ENCODE assay signal across 8 cellular contexts in genomic region chr7:102464577-102465280, GRCh38. TPM values are rescaled to one million over a fixed set of nuclear protein-coding genes. Genes with fewer than 3 reads are reported as not detected.
DNase-seq lines count a peak whose midpoint lies in the region; ATAC-seq and TF ChIP-seq lines count a peak whose summit lies in the region.

ALKBH4 (minus strand) TSS chr7:102464863; CDS start chr7:102464836, 27 bp downstream.
LRWD1 (plus strand) TSS chr7:102464984; CDS start chr7:102465081, 97 bp downstream.

- peak within 1 kb of the TSS; percentile 72 for H3K27ac Mint-ChIP-seq in activated B cell treated with CpG ODN at 0.5 μM for 24 hours

- H3K9me3 Mint-ChIP-seq in activated B cell treated with CpG ODN at 0.5 μM for 24 hours = no peaks in the 10 kb centered on the region

- peak; percentile 51 for DNase-seq in AG09309 (ENCODE audit: low read depth)
- DNase-seq in NCI-H345 (lab: John Stamatoyannopoulos, UW) = peak; percentile 93
- peak; percentile 96 for DNase-seq in activated B cell treated with CpG ODN at 0.5 μM for 24 hours
- DNase-seq in cardiac fibroblast (ENCODE audit: low read depth in 2 of 2) = peak; percentile 90 to 94
- DNase-seq in islet precursor cell = peak; percentile 94
- DNase-seq in stimulated activated CD4-positive, alpha-beta T cell treated with anti-CD3 and anti-CD28 coated beads, Interleukin-12 subunit alpha, Interleukin-12 subunit beta, amount 100 ng/mL, for 4 hours = peak; percentile 97

- peaks cover 11% of the 10 kb centered on the region for H3K36me3 Mint-ChIP-seq in activated B cell treated with CpG ODN at 0.5 μM for 24 hours (ENCODE audit: low read depth)

- H3K4me1 Mint-ChIP-seq in activated B cell treated with CpG ODN at 0.5 μM for 24 hours = peaks cover 33% of the 10 kb centered on the region

- TF ChIP-seq CTCF in AG09309 (IDR thresholded peaks at IDR 0.05; ENCODE audit: control insufficient read depth, insufficient read depth, low read depth, low read length, missing control alignments) (no peak), activated B cell treated with CpG ODN at 0.5 μM for 24 hours (IDR thresholded peaks at IDR 0.05) (no peak), cardiac fibroblast (IDR thresholded peaks at IDR 0.05; ENCODE audit: low read depth, low read length) (no peak)

- peak; percentile 87 for ATAC-seq in HG03175 (IDR thresholded peaks at IDR 0.05; ENCODE audit: unreplicated experiment)
- peak; percentile 96 for ATAC-seq in activated B cell treated with CpG ODN at 0.5 μM for 24 hours (ENCODE audit: low read depth)

- no peaks in the 10 kb centered on the region for H3K27me3 Mint-ChIP-seq in activated B cell treated with CpG ODN at 0.5 μM for 24 hours

- in situ Hi-C loops in GM18951 (cut with MboI; ENCODE audit: low sequenced_read_pairs, unreplicated experiment) = loop anchor here (10.0 kb wide), 1 partner anchor 180 kb away; the partner anchor contains the start of gene SH2B2

- CTCF ChIA-PET in activated B cell treated with CpG ODN at 0.5 μM for 24 hours (lab: Charles Lee) = interaction anchor here (2.1 to 4.9 kb wide), 2 partner anchors 52 to 59 kb away, joined by 12 to 19 read pairs; no protein-coding TSS in a partner anchor

- intact Hi-C loops in activated B cell treated with CpG ODN at 0.5 μM for 24 hours (cut with micrococcal nuclease) = loop anchor here (1.0 to 5.0 kb wide), 6 partner anchors 19 to 177 kb away; partner anchors contain the start of genes ORAI2, PRKRIP1 and SH2B2

- peak within 1 kb of the TSS; percentile 90 for H3K4me3 Mint-ChIP-seq in activated B cell treated with CpG ODN at 0.5 μM for 24 hours

- TF ChIP-seq POLR2A in GM18951 (IDR thresholded peaks at IDR 0.05; ENCODE audit: extremely low read depth, insufficient read depth, insufficient read length) = peak; percentile 84

- H3K4me3 ChIP-seq in AG09309 (ENCODE audit: control insufficient read depth, low read depth, low read length) (peak within 1 kb of the TSS; percentile 75), cardiac fibroblast (replicated peaks in 1 of 2; ENCODE audit: low read depth in 2 of 2, low read length in 2 of 2) (peak within 1 kb of the TSS; percentile 100)

- POLR2A ChIA-PET in activated B cell treated with CpG ODN at 0.5 μM for 24 hours (lab: Charles Lee) = interaction anchor here (0.6 to 3.1 kb wide), 15 partner anchors 11 to 69 kb away, joined by 3 to 13 read pairs (median 4); partner anchors contain the start of genes ORAI2 and PRKRIP1

RNA-seq across cellular contexts. Expression of gene ALKBH4, which starts in this region (rescaled TPM):
- total RNA-seq in activated B cell treated with CpG ODN at 0.5 μM for 24 hours = 7.8 and 8.1 TPM in 2 replicates

RNA-seq across cellular contexts. Expression of gene LRWD1, which starts in this region (rescaled TPM):
- total RNA-seq in activated B cell treated with CpG ODN at 0.5 μM for 24 hours = 20.6 and 28.8 TPM in 2 replicates

Comparison
In these comparisons a context has a peak if more than half of its experiments do, and no peak if none do; other contexts are left out.
1. Peak in every context shown above with its lines: DNase-seq, ATAC-seq and H3K4me3 ChIP-seq.